Comparison of ENCODE assay signal across 19 cellular contexts in the genomic region with DNA sequence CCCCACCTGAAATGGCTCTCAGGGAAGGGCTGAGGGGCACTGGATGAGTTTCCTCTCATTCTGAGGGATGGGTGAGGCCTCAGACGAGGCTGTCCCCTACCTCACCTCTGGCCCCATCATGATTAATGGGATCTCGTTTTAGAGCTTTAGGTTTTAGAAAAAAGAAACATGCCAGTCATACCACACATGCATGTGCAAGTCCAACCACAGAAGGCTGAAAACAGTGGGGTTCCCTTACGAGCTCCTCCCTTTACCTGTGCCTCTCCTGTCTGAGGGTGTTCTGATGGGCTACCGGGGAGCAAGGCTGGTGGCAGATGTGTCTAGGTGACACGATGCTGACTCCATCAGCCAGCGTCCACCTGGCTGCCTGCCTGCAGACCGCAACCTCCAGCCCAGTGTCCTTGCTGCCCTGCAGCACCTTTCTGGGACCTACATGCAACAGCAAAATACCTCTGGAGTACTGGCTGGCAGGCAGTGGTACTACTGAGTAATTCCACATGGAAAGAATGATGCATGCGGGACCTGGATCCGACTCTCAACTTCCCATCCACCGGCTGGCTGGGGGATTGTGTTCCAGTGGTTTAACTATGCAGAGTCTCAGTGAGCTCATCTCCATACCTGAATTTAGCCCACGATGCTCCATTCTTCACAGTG. TPM values are rescaled to one million over a fixed set of nuclear protein-coding genes. Genes with fewer than 3 reads are reported as not detected.
"Had no signal": no experiment of that assay in that cellular context is flagged by ENCODE, and none has a peak within 500 bp of the region (broad histone marks: within the 10 kb centered on the region; RNA-seq: fewer than 3 reads in every experiment).

No MANE protein-coding gene starts in this region.

- H3K27me3 ChIP-seq: colonic mucosa had no signal

- H3K4me2 ChIP-seq: hepatocyte had no signal

- H3K9me3 ChIP-seq: colonic mucosa, gastroesophageal sphincter, spleen, stomach, thoracic aorta, transverse colon had no signal

- H3K27ac ChIP-seq: colonic mucosa, gastroesophageal sphincter, hepatocyte, spleen, stomach, thoracic aorta, transverse colon had no signal

- H3K4me1 ChIP-seq: colonic mucosa, gastroesophageal sphincter, transverse colon had no signal

- DNase-seq: colonic mucosa; effector CD4-positive, alpha-beta T cell; left colon; left ventricle myocardium superior; mesendoderm; naive thymus-derived CD4-positive, alpha-beta T cell; nephron progenitor cell; spleen; stimulated activated CD4-positive, alpha-beta T cell treated with anti-CD3 and anti-CD28 coated beads, Interleukin-15, amount 100 ng/mL, for 24 hours; stimulated activated CD4-positive, alpha-beta T cell treated with anti-CD3 and anti-CD28 coated beads, Interleukin-1b, Interleukin-23, amount 100 ng/mL, for 48 hours; stimulated activated CD4-positive, alpha-beta T cell treated with anti-CD3 and anti-CD28 coated beads, Interleukin-4, amount 100 ng/mL, for 24 hours; stimulated activated naive CD4-positive, alpha-beta T cell; stomach; substantia nigra; transverse colon had no signal

- H3K36me3 ChIP-seq: colonic mucosa, gastroesophageal sphincter, spleen, stomach, thoracic aorta, transverse colon had no signal

- H3K4me3 ChIP-seq: colonic mucosa, gastroesophageal sphincter, hepatocyte, lung, spleen, stomach, thoracic aorta, transverse colon had no signal

- H2AFZ ChIP-seq: hepatocyte had no signal

RNA-seq across cellular contexts. Expression of gene LYPD6B, which starts 9.1 kb away (rescaled TPM):
- polyA plus RNA-seq: naive thymus-derived CD4-positive, alpha-beta T cell had no signal
